4 cellular contexts compared by ENCODE assay signal in genomic region chr4:74475100-74475437, GRCh38. TPM values are rescaled to one million over a fixed set of nuclear protein-coding genes. Genes with fewer than 3 reads are reported as not detected.
"Had no signal": no experiment of that assay in that cellular context is flagged by ENCODE, and none has a peak within 500 bp of the region (broad histone marks: within the 10 kb centered on the region; RNA-seq: fewer than 3 reads in every experiment).

No MANE protein-coding gene starts in this region.

RNA-seq across cellular contexts. Expression of gene AREG, which starts 30.1 kb away (rescaled TPM):
- total RNA-seq: cerebellum, liver, myocyte, neural crest cell had no signal
